19 cellular contexts compared by ENCODE assay signal in the genomic region with DNA sequence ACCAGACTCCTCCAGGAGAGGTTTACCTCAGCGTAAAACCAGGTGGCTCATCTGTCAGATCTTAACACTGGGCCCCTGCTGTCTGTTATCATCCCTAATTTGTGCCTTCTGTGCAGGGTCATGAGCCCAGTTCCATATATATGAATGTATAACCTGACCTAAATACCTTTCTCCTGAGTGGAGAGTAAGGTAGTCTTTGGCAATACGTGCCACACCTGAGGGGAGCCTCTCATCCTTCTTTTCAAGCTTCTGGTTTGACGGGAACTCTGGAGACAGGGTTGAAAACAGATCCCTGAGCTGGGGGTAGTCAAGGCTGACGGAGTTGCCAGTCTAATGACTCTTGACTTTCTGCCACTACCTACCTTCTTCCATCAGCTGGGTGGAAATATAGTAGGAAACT. TPM values are rescaled to one million over a fixed set of nuclear protein-coding genes. Genes with fewer than 3 reads are reported as not detected.
DNase-seq lines count a peak whose midpoint lies in the region; ATAC-seq and TF ChIP-seq lines count a peak whose summit lies in the region.
"Had no signal": no experiment of that assay in that cellular context is flagged by ENCODE, and none has a peak within 500 bp of the region (broad histone marks: within the 10 kb centered on the region; RNA-seq: fewer than 3 reads in every experiment).

No MANE protein-coding gene starts in this region.

- peaks cover 71% of the 10 kb centered on the region for H3K4me1 Mint-ChIP-seq in activated T-helper 2 cell treated with anti-CD3 and anti-CD28 coated beads, Interferon-gamma antibody, Interleukin-2, Interleukin-4, amounts not matched to agents 10 μg/mL and 5 μg/mL and 100 μg/mL, durations not matched to agents 14 hours and 24 hours and 36 hours (ENCODE audit: low read depth)
- H3K4me1 Mint-ChIP-seq in immature natural killer cell (peaks cover 70 to 76% of the 10 kb centered on the region in 2 donors), HFFc6 (ENCODE audit: low read depth) (peaks cover 47% of the 10 kb centered on the region)
- peaks cover 75% of the 10 kb centered on the region for H3K4me1 Mint-ChIP-seq in stimulated activated memory B cell treated with anti-CD40 and anti-IgM and Interleukin-4, amounts not matched to agents 10 μg/mL and 1 μg/mL and 100 μg/mL, for 72 hours

- BruUV-seq in IMR-90 (replicated peaks; lab: Mats Ljungman, UMichigan): no TSS peak

- H2BK20ac ChIP-seq in IMR-90 (ENCODE audit: low read depth, low read length): no peak overlapping the region

- in situ Hi-C loops in IMR-90 (cut with MboI; ENCODE audit: low sequenced_read_pairs): no loop called here

- H4K20me1 ChIP-seq in IMR-90 (ENCODE audit: insufficient read depth, low read length): peaks cover 12% of the 10 kb centered on the region; the same call in 1 of the 2 replicates

- no peak overlapping the region for H2AFZ ChIP-seq in IMR-90 (replicated peaks; ENCODE audit: low read length, poor library complexity)
- H2AFZ ChIP-seq: neural progenitor cell had no signal

- H3K9me1 ChIP-seq in IMR-90 (ENCODE audit: insufficient read depth, low read length): peaks cover 24% of the 10 kb centered on the region

- dilution Hi-C loops in IMR-90 (cut with HindIII; ENCODE audit: low sequenced_read_pairs, unreplicated experiment): no loop called here

- H2AK5ac ChIP-seq in IMR-90 (ENCODE audit: low read depth, low read length): no peak overlapping the region

- peaks cover 84% of the 10 kb centered on the region for H3K36me3 Mint-ChIP-seq in activated T-helper 2 cell treated with anti-CD3 and anti-CD28 coated beads, Interferon-gamma antibody, Interleukin-2, Interleukin-4, amounts not matched to agents 10 μg/mL and 5 μg/mL and 100 μg/mL, durations not matched to agents 14 hours and 24 hours and 36 hours (ENCODE audit: low read depth)
- H3K36me3 Mint-ChIP-seq in immature natural killer cell (peaks cover 0 to 21% (median 19%) of the 10 kb centered on the region in 3 donors), HFFc6 (ENCODE audit: low read depth) (peaks cover 27% of the 10 kb centered on the region)
- peaks cover 52% of the 10 kb centered on the region for H3K36me3 Mint-ChIP-seq in stimulated activated memory B cell treated with anti-CD40 and anti-IgM and Interleukin-4, amounts not matched to agents 10 μg/mL and 1 μg/mL and 100 μg/mL, for 72 hours

- no peak for TF ChIP-seq RAD21 in IMR-90 (IDR thresholded peaks at IDR 0.05; ENCODE audit: low read length)

- ATAC-seq in IMR-90 (ENCODE audit: low read depth) (no peak), HG03280 (IDR thresholded peaks at IDR 0.05; ENCODE audit: unreplicated experiment) (no peak)
- no peak for ATAC-seq in stimulated activated memory B cell treated with anti-CD40 and anti-IgM and Interleukin-4, amounts not matched to agents 10 μg/mL and 1 μg/mL and 100 μg/mL, for 72 hours
- ATAC-seq: body of pancreas had no signal

- DNase-seq in IMR-90 (no peak), immature natural killer cell (no peak), HFFc6 (no peak), hypothalamus (lab: John Stamatoyannopoulos, UW) (no peak)
- DNase-seq in activated T-helper 2 cell treated with anti-CD3 and anti-CD28 coated beads, Interferon-gamma antibody, Interleukin-2, Interleukin-4, amounts not matched to agents 10 μg/mL and 5 μg/mL and 100 μg/mL, durations not matched to agents 14 hours and 24 hours and 36 hours (ENCODE audit: low spot score): no peak
- no peak for DNase-seq in activated CD4-positive, alpha-beta T cell treated with anti-CD3 and anti-CD28 coated beads for 1 hour
- DNase-seq: activated naive CD8-positive, alpha-beta T cell treated with anti-CD3 and anti-CD28 coated beads for 36 hours; body of pancreas; cortex of kidney; NCI-H2107; NCI-H524; stimulated activated CD4-positive, alpha-beta T cell treated with anti-CD3 and anti-CD28 coated beads, Interleukin-2, amount 100 ng/mL, for 24 hours; stimulated activated naive CD4-positive, alpha-beta T cell treated with Interleukin-2 at 50 U/mL for 16 hours; upper lobe of left lung had no signal

- H2BK15ac ChIP-seq in IMR-90 (ENCODE audit: low read depth, low read length): no peak overlapping the region

- H3K18ac ChIP-seq in IMR-90 (ENCODE audit: low read depth, low read length): no peak overlapping the region

- H3K4me2 ChIP-seq in IMR-90 (ENCODE audit: low read depth, low read length): no peak overlapping the region
- H3K4me2 ChIP-seq: neural progenitor cell had no signal

- H3K14ac ChIP-seq in IMR-90 (replicated peaks; ENCODE audit: low read depth, low read length): no peak overlapping the region

- H3K4me3 Mint-ChIP-seq in activated T-helper 2 cell treated with anti-CD3 and anti-CD28 coated beads, Interferon-gamma antibody, Interleukin-2, Interleukin-4, amounts not matched to agents 10 μg/mL and 5 μg/mL and 100 μg/mL, durations not matched to agents 14 hours and 24 hours and 36 hours (ENCODE audit: low read depth): peak overlapping the region; percentile 22
- peak overlapping the region in 4 of 5 donors; percentile 8 to 99 (median 96) for H3K4me3 Mint-ChIP-seq in immature natural killer cell
- H3K4me3 Mint-ChIP-seq in stimulated activated memory B cell treated with anti-CD40 and anti-IgM and Interleukin-4, amounts not matched to agents 10 μg/mL and 1 μg/mL and 100 μg/mL, for 72 hours: peak overlapping the region; percentile 22
- H3K4me3 Mint-ChIP-seq in HFFc6: no peak overlapping the region
- H3K4me3 Mint-ChIP-seq: activated naive CD8-positive, alpha-beta T cell treated with anti-CD3 and anti-CD28 coated beads for 36 hours; neural progenitor cell had no signal

- no peaks in the 10 kb centered on the region for H3K27me3 ChIP-seq in IMR-90 (ENCODE audit: control insufficient read depth, insufficient read depth, low read length)
- H3K27me3 ChIP-seq: body of pancreas, neural progenitor cell, upper lobe of left lung had no signal

- no peak overlapping the region for H3K27ac ChIP-seq in IMR-90 (ENCODE audit: insufficient read depth, low read length)
- H3K27ac ChIP-seq: neural progenitor cell had no signal

- H3K56ac ChIP-seq in IMR-90 (ENCODE audit: extremely low read depth, insufficient read depth, low read length): no peak overlapping the region

- intact Hi-C loops in IMR-90 (cut with micrococcal nuclease): loop anchor here (5.0 kb wide), 2 partner anchors 92 to 293 kb away; a partner anchor contains a TSS
- intact Hi-C loops in activated T-helper 2 cell treated with anti-CD3 and anti-CD28 coated beads, Interferon-gamma antibody, Interleukin-2, Interleukin-4, amounts not matched to agents 10 μg/mL and 5 μg/mL and 100 μg/mL, durations not matched to agents 14 hours and 24 hours and 36 hours (cut with micrococcal nuclease): loop anchor here (10.0 kb wide), 4 partner anchors 875 to 1565 kb away; a partner anchor contains a TSS

- no peak overlapping the region for H3K4ac ChIP-seq in IMR-90 (ENCODE audit: low read depth, low read length)

- H3K9ac ChIP-seq in IMR-90 (ENCODE audit: low read depth, low read length): no peak overlapping the region
- H3K9ac ChIP-seq: neural progenitor cell had no signal

- H3K27ac Mint-ChIP-seq in activated T-helper 2 cell treated with anti-CD3 and anti-CD28 coated beads, Interferon-gamma antibody, Interleukin-2, Interleukin-4, amounts not matched to agents 10 μg/mL and 5 μg/mL and 100 μg/mL, durations not matched to agents 14 hours and 24 hours and 36 hours: no peak overlapping the region
- H3K27ac Mint-ChIP-seq in immature natural killer cell (no peak overlapping the region), HFFc6 (no peak overlapping the region)
- H3K27ac Mint-ChIP-seq in stimulated activated memory B cell treated with anti-CD40 and anti-IgM and Interleukin-4, amounts not matched to agents 10 μg/mL and 1 μg/mL and 100 μg/mL, for 72 hours: peak overlapping the region; percentile 91
- H3K27ac Mint-ChIP-seq: activated naive CD8-positive, alpha-beta T cell treated with anti-CD3 and anti-CD28 coated beads for 36 hours; neural progenitor cell; progenitor cell of endocrine pancreas had no signal

- no peak overlapping the region for H4K5ac ChIP-seq in IMR-90 (ENCODE audit: low read depth, low read length)

- H3K4me1 ChIP-seq in IMR-90 (ENCODE audit: control insufficient read depth, insufficient read depth, low read length): peaks cover 3% of the 10 kb centered on the region

- H3K23ac ChIP-seq in IMR-90 (ENCODE audit: low read depth, low read length): no peak overlapping the region

- H4K8ac ChIP-seq in IMR-90 (ENCODE audit: low read depth in 2 of 2, low read length in 2 of 2): no peak overlapping the region

- H2BK5ac ChIP-seq in IMR-90 (ENCODE audit: low read depth, low read length, poor library complexity, severe bottlenecking): no peak overlapping the region

- no peaks in the 10 kb centered on the region for H3K9me3 Mint-ChIP-seq in activated T-helper 2 cell treated with anti-CD3 and anti-CD28 coated beads, Interferon-gamma antibody, Interleukin-2, Interleukin-4, amounts not matched to agents 10 μg/mL and 5 μg/mL and 100 μg/mL, durations not matched to agents 14 hours and 24 hours and 36 hours
- H3K9me3 Mint-ChIP-seq in immature natural killer cell (no peaks in the 10 kb centered on the region), HFFc6 (no peaks in the 10 kb centered on the region)
- H3K9me3 Mint-ChIP-seq in stimulated activated memory B cell treated with anti-CD40 and anti-IgM and Interleukin-4, amounts not matched to agents 10 μg/mL and 1 μg/mL and 100 μg/mL, for 72 hours: no peaks in the 10 kb centered on the region
- H3K9me3 Mint-ChIP-seq: activated naive CD8-positive, alpha-beta T cell treated with anti-CD3 and anti-CD28 coated beads for 36 hours; neural progenitor cell had no signal

- no peaks in the 10 kb centered on the region for H3K9me3 ChIP-seq in IMR-90 (ENCODE audit: control insufficient read depth, insufficient read depth, low read length)
- H3K9me3 ChIP-seq: body of pancreas, HAP-1, upper lobe of left lung had no signal

- peaks cover 41 to 76% of the 10 kb centered on the region in 2 experiments for H3K79me1 ChIP-seq in IMR-90 (ENCODE audit: low read depth in 1 of 2, low read length in 2 of 2)

- peaks cover 18% of the 10 kb centered on the region for H3K36me3 ChIP-seq in IMR-90 (ENCODE audit: control insufficient read depth, insufficient read depth, low read length)
- H3K36me3 ChIP-seq: neural progenitor cell had no signal

- H3K4me3 ChIP-seq in IMR-90 (ENCODE audit: insufficient read depth, low read depth, low read length): no peak overlapping the region
- H3K4me3 ChIP-seq: body of pancreas, HAP-1, neural progenitor cell, upper lobe of left lung had no signal

- H3K27me3 Mint-ChIP-seq in activated T-helper 2 cell treated with anti-CD3 and anti-CD28 coated beads, Interferon-gamma antibody, Interleukin-2, Interleukin-4, amounts not matched to agents 10 μg/mL and 5 μg/mL and 100 μg/mL, durations not matched to agents 14 hours and 24 hours and 36 hours (ENCODE audit: low read depth): no peaks in the 10 kb centered on the region
- H3K27me3 Mint-ChIP-seq in immature natural killer cell (ENCODE audit: low read depth in 3 of 3) (peaks cover 2 to 9% (median 7%) of the 10 kb centered on the region in 3 donors), HFFc6 (ENCODE audit: insufficient read depth) (no peaks in the 10 kb centered on the region; the same call in 1 of the 2 replicates)
- no peaks in the 10 kb centered on the region for H3K27me3 Mint-ChIP-seq in stimulated activated memory B cell treated with anti-CD40 and anti-IgM and Interleukin-4, amounts not matched to agents 10 μg/mL and 1 μg/mL and 100 μg/mL, for 72 hours
- H3K27me3 Mint-ChIP-seq: activated naive CD8-positive, alpha-beta T cell treated with anti-CD3 and anti-CD28 coated beads for 36 hours; progenitor cell of endocrine pancreas had no signal

- no CpG with 5 or more reads among the region's 4 CpGs for WGBS in IMR-90 (ENCODE audit: extremely low coverage in 2 of 2, insufficient read length in 1 of 2), 2 experiments

- CTCF ChIA-PET in IMR-90 (lab: Yijun Ruan, JAX): interaction anchor here (0.6 kb wide), 1 partner anchor 560 kb away, joined by 3 read pairs; no protein-coding TSS in a partner anchor

- peak overlapping the region; percentile 20 for H2AK9ac ChIP-seq in IMR-90 (replicated peaks; ENCODE audit: low read depth, low read length, poor library complexity)

- TF ChIP-seq CTCF in IMR-90 (conservative IDR thresholded peaks at IDR 0.05; ENCODE audit: low read depth, low read length) (no peak), HFFc6 (IDR thresholded peaks at IDR 0.05) (no peak)

- no peak overlapping the region for H2BK120ac ChIP-seq in IMR-90 (ENCODE audit: low read depth, low read length)

- POLR2A ChIA-PET in IMR-90 (lab: Charles Lee; ENCODE audit: unreplicated experiment): no interaction called here

- H4K91ac ChIP-seq in IMR-90 (ENCODE audit: insufficient read depth, low read depth, low read length): no peak overlapping the region

- TF ChIP-seq POLR2A in IMR-90 (IDR thresholded peaks at IDR 0.05; ENCODE audit: low read depth, low read length): no peak

RNA-seq across cellular contexts. Expression of a gene that starts 4.1 kb away (rescaled TPM):
- total RNA-seq in IMR-90 (2012; rRNA removed): 37.6 and 42.2 TPM in 2 replicates
- polyA plus RNA-seq in IMR-90 (2012; rRNA removed) (8.8 and 11.1 TPM in 2 replicates), immature natural killer cell (10 to 100 TPM; 31.1 to 72.6 (median 46.7) TPM)
- 3.2 and 3.4 TPM in 2 replicates for polyA plus RNA-seq in IMR-90 (2012; cell fraction: cytosol; rRNA removed)
- 2.7 and 12.8 TPM in 2 replicates for polyA plus RNA-seq in IMR-90 (2012; cell fraction: nucleus; rRNA removed; ENCODE audit: low replicate concordance)
- total RNA-seq in activated T-helper 2 cell treated with anti-CD3 and anti-CD28 coated beads, Interferon-gamma antibody, Interleukin-2, Interleukin-4, amounts not matched to agents 10 μg/mL and 5 μg/mL and 100 μg/mL, durations not matched to agents 14 hours and 24 hours and 36 hours: 106 and 119 TPM in 2 replicates
- total RNA-seq in HFFc6 (2021; fragmentation: NEBNext Ultra II Directional; extraction: Animal tissue kit (Norgen Biotek cat#: 25700)): 10 to 100 TPM; 54.7 to 62.2 (median 57.8) TPM

RNA-seq across cellular contexts. Expression of a gene that starts 50.8 kb away (rescaled TPM):
- total RNA-seq in IMR-90 (2012; rRNA removed): 0.18 and 0.28 TPM in 2 replicates
- 0.89 and 1.0 TPM in 2 replicates for polyA plus RNA-seq in IMR-90 (2012; rRNA removed)
- 0.21 and 0.47 TPM in 2 replicates for polyA plus RNA-seq in IMR-90 (2012; cell fraction: cytosol; rRNA removed)
- polyA plus RNA-seq in IMR-90 (2012; cell fraction: nucleus; rRNA removed; ENCODE audit: low replicate concordance): 3.2 and 5.7 TPM in 2 replicates
- 6.5 and 7.6 TPM in 2 replicates for total RNA-seq in activated T-helper 2 cell treated with anti-CD3 and anti-CD28 coated beads, Interferon-gamma antibody, Interleukin-2, Interleukin-4, amounts not matched to agents 10 μg/mL and 5 μg/mL and 100 μg/mL, durations not matched to agents 14 hours and 24 hours and 36 hours
- polyA plus RNA-seq in immature natural killer cell: 1 to 10 TPM; 1.2 to 6.2 (median 3.4) TPM
- under 1 TPM; 0.41 to 0.57 (median 0.49) TPM for total RNA-seq in HFFc6 (2021; fragmentation: NEBNext Ultra II Directional; extraction: Animal tissue kit (Norgen Biotek cat#: 25700))

RNA-seq across cellular contexts. Expression of a gene that starts 51.1 kb away (rescaled TPM):
- total RNA-seq in IMR-90 (2012; rRNA removed): 15.4 and 41.1 TPM in 2 replicates
- polyA plus RNA-seq in IMR-90 (2012; rRNA removed) (20.0 and 23.8 TPM in 2 replicates), immature natural killer cell (10 to 100 TPM; 26.9 to 51.6 (median 51.4) TPM)
- 4.2 and 5.3 TPM in 2 replicates for polyA plus RNA-seq in IMR-90 (2012; cell fraction: cytosol; rRNA removed)
- polyA plus RNA-seq in IMR-90 (2012; cell fraction: nucleus; rRNA removed; ENCODE audit: low replicate concordance): 1.7 and 7.9 TPM in 2 replicates
- total RNA-seq in activated T-helper 2 cell treated with anti-CD3 and anti-CD28 coated beads, Interferon-gamma antibody, Interleukin-2, Interleukin-4, amounts not matched to agents 10 μg/mL and 5 μg/mL and 100 μg/mL, durations not matched to agents 14 hours and 24 hours and 36 hours: 59.9 and 63.4 TPM in 2 replicates
- total RNA-seq in HFFc6 (2021; fragmentation: NEBNext Ultra II Directional; extraction: Animal tissue kit (Norgen Biotek cat#: 25700)): 10 to 100 TPM; 38.8 to 46.2 (median 44.2) TPM
